In the genomic region with DNA sequence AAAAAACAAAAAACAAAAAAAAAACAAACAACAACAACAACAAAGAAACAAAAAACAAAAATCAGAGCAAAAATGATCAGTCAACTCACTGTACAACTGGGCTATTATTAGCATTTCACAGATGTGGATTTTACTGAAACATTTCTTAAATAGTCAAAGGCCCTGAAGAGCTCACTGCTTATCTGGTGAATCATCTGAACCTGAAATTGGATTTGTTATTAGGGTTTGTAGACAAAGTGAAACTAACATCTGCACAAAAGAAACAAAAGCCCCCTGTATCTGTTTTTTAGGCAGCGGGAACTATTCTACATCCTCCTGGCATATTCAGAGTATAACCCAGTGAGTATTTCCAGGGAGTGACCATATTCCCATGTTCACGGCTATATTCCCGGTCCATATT, we compare ENCODE assay signal across 22 cellular contexts. TPM values are rescaled to one million over a fixed set of nuclear protein-coding genes. Genes with fewer than 3 reads are reported as not detected.
A peak's percentile ranks its signal among the peaks of the same experiment; 100 is the strongest.
DNase-seq lines count a peak whose midpoint lies in the region; ATAC-seq, FAIRE-seq and TF ChIP-seq lines count a peak whose summit lies in the region.
"Had no signal": no experiment of that assay in that cellular context is flagged by ENCODE, and none has a peak within 500 bp of the region (broad histone marks: within the 10 kb centered on the region; RNA-seq: fewer than 3 reads in every experiment).

No MANE protein-coding gene starts in this region.

- ATAC-seq in IMR-90 (ENCODE audit: low read depth) (0 out of 2 replicates have a peak, but pooled peaks have one; percentile 35), GM21423 (IDR thresholded peaks at IDR 0.05; ENCODE audit: unreplicated experiment) (no peak), HG02884 (IDR thresholded peaks at IDR 0.05; ENCODE audit: unreplicated experiment) (no peak)
- ATAC-seq: GM23338, Panc1, T-helper 17 cell had no signal

- H3K9me1 ChIP-seq in IMR-90 (ENCODE audit: insufficient read depth, low read length) = no peaks in the 10 kb centered on the region

- no peak for TF ChIP-seq POLR2A in IMR-90 (IDR thresholded peaks at IDR 0.05; ENCODE audit: low read depth, low read length)

- dilution Hi-C loops in IMR-90 (cut with HindIII; ENCODE audit: low sequenced_read_pairs, unreplicated experiment) = no loop called here

- peak overlapping the region; percentile 10 for H3K27ac Mint-ChIP-seq in astrocyte (ENCODE audit: unreplicated experiment)
- H3K27ac Mint-ChIP-seq: GM23338, T-helper 17 cell had no signal

- no peak overlapping the region for H3K4me3 Mint-ChIP-seq in astrocyte (ENCODE audit: unreplicated experiment)
- H3K4me3 Mint-ChIP-seq: GM23338, T-helper 17 cell had no signal

- BruUV-seq in IMR-90 (replicated peaks; lab: Mats Ljungman, UMichigan) = no TSS peak

- no peak overlapping the region for H2BK5ac ChIP-seq in IMR-90 (ENCODE audit: low read depth, low read length, poor library complexity, severe bottlenecking)

- H4K5ac ChIP-seq in IMR-90 (ENCODE audit: low read depth, low read length) = no peak overlapping the region

- no peak overlapping the region for H2BK120ac ChIP-seq in IMR-90 (ENCODE audit: low read depth, low read length)

- TF ChIP-seq CTCF in GM12864 (IDR thresholded peaks at IDR 0.05; ENCODE audit: low read depth, low read length, missing control alignments) = no peak
- no peak for TF ChIP-seq CTCF in IMR-90 (conservative IDR thresholded peaks at IDR 0.05; ENCODE audit: low read depth, low read length)
- TF ChIP-seq CTCF in astrocyte (IDR thresholded peaks at IDR 0.05; ENCODE audit: insufficient read depth, low read depth, low read length) = no peak

- H3K79me1 ChIP-seq in IMR-90 (ENCODE audit: low read depth in 1 of 2, low read length in 2 of 2) = no peaks in the 10 kb centered on the region

- no peak for TF ChIP-seq RAD21 in IMR-90 (IDR thresholded peaks at IDR 0.05; ENCODE audit: low read length)

- no peak overlapping the region for H3K9ac ChIP-seq in IMR-90 (ENCODE audit: low read depth, low read length)
- no peak overlapping the region for H3K9ac ChIP-seq in astrocyte (ENCODE audit: low read length)

- no peak overlapping the region for H4K8ac ChIP-seq in IMR-90 (ENCODE audit: low read depth in 2 of 2, low read length in 2 of 2)

- H3K4ac ChIP-seq in IMR-90 (ENCODE audit: low read depth, low read length) = no peak overlapping the region

- H4K91ac ChIP-seq in IMR-90 (ENCODE audit: insufficient read depth, low read depth, low read length) = no peak overlapping the region

- no CpG with 5 or more reads among the region's 3 CpGs for WGBS in IMR-90 (ENCODE audit: extremely low coverage in 2 of 2, insufficient read length in 1 of 2), 2 experiments

- no peaks in the 10 kb centered on the region for H3K36me3 ChIP-seq in IMR-90 (ENCODE audit: control insufficient read depth, insufficient read depth, low read length)
- no peaks in the 10 kb centered on the region for H3K36me3 ChIP-seq in astrocyte (ENCODE audit: insufficient read depth, low read length)
- H3K36me3 ChIP-seq: SJSA1 had no signal

- FAIRE-seq in astrocyte (lab: Jason Lieb, UNC) = no peak
- FAIRE-seq: GM12891 had no signal

- no peak overlapping the region for H3K27ac ChIP-seq in IMR-90 (ENCODE audit: insufficient read depth, low read length)
- no peak overlapping the region for H3K27ac ChIP-seq in astrocyte (ENCODE audit: low read depth, low read length)
- H3K27ac ChIP-seq: C4-2B, SJSA1 had no signal

- no peak overlapping the region for H3K18ac ChIP-seq in IMR-90 (ENCODE audit: low read depth, low read length)

- H3K9me3 Mint-ChIP-seq in astrocyte (ENCODE audit: unreplicated experiment) = peaks cover 10% of the 10 kb centered on the region

- in situ Hi-C loops in IMR-90 (cut with MboI; ENCODE audit: low sequenced_read_pairs) = no loop called here

- H2BK15ac ChIP-seq in IMR-90 (ENCODE audit: low read depth, low read length) = no peak overlapping the region

- H3K23ac ChIP-seq in IMR-90 (ENCODE audit: low read depth, low read length) = no peak overlapping the region

- no peak overlapping the region for H2BK20ac ChIP-seq in IMR-90 (ENCODE audit: low read depth, low read length)

- intact Hi-C loops in IMR-90 (cut with micrococcal nuclease) = no loop called here

- CTCF ChIA-PET in IMR-90 (lab: Yijun Ruan, JAX) = interaction anchor here (0.6 kb wide), 1 partner anchor 20 kb away, joined by 3 read pairs; no protein-coding TSS in a partner anchor

- no peaks in the 10 kb centered on the region for H3K79me2 ChIP-seq in astrocyte (ENCODE audit: insufficient read depth, low read length)

- peaks cover 4% of the 10 kb centered on the region for H3K27me3 Mint-ChIP-seq in astrocyte (ENCODE audit: low read depth, unreplicated experiment)

- no peaks in the 10 kb centered on the region; the same call in 1 of the 2 replicates for H4K20me1 ChIP-seq in IMR-90 (ENCODE audit: insufficient read depth, low read length)
- no peaks in the 10 kb centered on the region for H4K20me1 ChIP-seq in astrocyte (ENCODE audit: insufficient read depth, low read length)

- H3K4me2 ChIP-seq in IMR-90 (ENCODE audit: low read depth, low read length) (0 out of 2 replicates have a peak overlapping the region, but pooled peaks have one; percentile 12), astrocyte (ENCODE audit: low read length) (no peak overlapping the region)
- H3K4me2 ChIP-seq: GM23338 had no signal

- peaks cover 1% of the 10 kb centered on the region for H3K36me3 Mint-ChIP-seq in astrocyte (ENCODE audit: low read depth, unreplicated experiment)

- H2AK9ac ChIP-seq in IMR-90 (replicated peaks; ENCODE audit: low read depth, low read length, poor library complexity) = no peak overlapping the region

- H3K14ac ChIP-seq in IMR-90 (replicated peaks; ENCODE audit: low read depth, low read length) = no peak overlapping the region

- no peak overlapping the region for H2AK5ac ChIP-seq in IMR-90 (ENCODE audit: low read depth, low read length)

- POLR2A ChIA-PET in IMR-90 (lab: Charles Lee; ENCODE audit: unreplicated experiment) = no interaction called here

- peak; percentile 3 for DNase-seq in GM12864 (ENCODE audit: low read depth)
- DNase-seq in IMR-90 = peak; percentile 51
- DNase-seq in astrocyte (ENCODE audit: low read depth) = peak; percentile 17
- peak; percentile 41 for DNase-seq in iris pigment epithelial cell (ENCODE audit: low read depth)
- no peak for DNase-seq in midbrain (lab: John Stamatoyannopoulos, UW)
- no peak for DNase-seq in T1000 (lab: John Stamatoyannopoulos, UW)
- DNase-seq: DMS79 treated with DMSO at 0.1 percent for 48 hours, HCEC 1CT, KBM-7, MV-4-11, NCI-H1417 treated with DMSO at 0.1 percent for 48 hours, NCI-H1930, NCI-H345, NCI-H526, T-helper 17 cell had no signal

- H3K9me3 ChIP-seq in IMR-90 (ENCODE audit: control insufficient read depth, insufficient read depth, low read length) (no peaks in the 10 kb centered on the region), astrocyte (ENCODE audit: insufficient read depth, low read depth, low read length) (no peaks in the 10 kb centered on the region)
- H3K9me3 ChIP-seq: SJSA1 had no signal

- H3K4me3 ChIP-seq in GM12864 (ENCODE audit: low read depth, low read length) (no peak overlapping the region), IMR-90 (ENCODE audit: insufficient read depth, low read depth, low read length) (no peak overlapping the region), astrocyte (ENCODE audit: insufficient read depth, low read depth, low read length) (no peak overlapping the region)
- H3K4me3 ChIP-seq: GM23338, SJSA1 had no signal

- no peak overlapping the region for H3K56ac ChIP-seq in IMR-90 (ENCODE audit: extremely low read depth, insufficient read depth, low read length)

- H3K4me1 ChIP-seq in IMR-90 (ENCODE audit: control insufficient read depth, insufficient read depth, low read length) = no peaks in the 10 kb centered on the region
- no peaks in the 10 kb centered on the region for H3K4me1 ChIP-seq in astrocyte (ENCODE audit: insufficient read depth, low read length)
- H3K4me1 ChIP-seq: SJSA1 had no signal

- H2AFZ ChIP-seq in IMR-90 (replicated peaks; ENCODE audit: low read length, poor library complexity) = no peak overlapping the region
- no peak overlapping the region for H2AFZ ChIP-seq in astrocyte (ENCODE audit: low read depth, low read length)
- H2AFZ ChIP-seq: GM23338 had no signal

- H3K4me1 Mint-ChIP-seq in astrocyte (ENCODE audit: low read depth, unreplicated experiment) = peaks cover 6% of the 10 kb centered on the region
- H3K4me1 Mint-ChIP-seq: GM23338, T-helper 17 cell had no signal

- peaks cover 3% of the 10 kb centered on the region for H3K27me3 ChIP-seq in IMR-90 (ENCODE audit: control insufficient read depth, insufficient read depth, low read length)
- H3K27me3 ChIP-seq in astrocyte (ENCODE audit: insufficient read depth, low read length) = no peaks in the 10 kb centered on the region
- H3K27me3 ChIP-seq: SJSA1 had no signal

TF ChIP-seq in IMR-90, 13 proteins besides CTCF, POLR2A, EP300 and RAD21 (continues in another document):
- TF ChIP-seq FOS (IDR thresholded peaks at IDR 0.05; ENCODE audit: low read depth, low read length) = no peak
- TF ChIP-seq MAZ (IDR thresholded peaks at IDR 0.05; ENCODE audit: borderline replicate concordance, low read depth, low read length) = no peak
- TF ChIP-seq BHLHE40 (IDR thresholded peaks at IDR 0.05; ENCODE audit: low read depth, low read length) = no peak
- TF ChIP-seq SMC3 (IDR thresholded peaks at IDR 0.05; ENCODE audit: low read depth, low read length) = no peak
- TF ChIP-seq MXI1 (IDR thresholded peaks at IDR 0.05; ENCODE audit: borderline replicate concordance, low read depth, low read length) = no peak
- TF ChIP-seq NFE2L2 (IDR thresholded peaks at IDR 0.05; ENCODE audit: low read depth, low read length) = no peak
- no peak for TF ChIP-seq CHD1 (IDR thresholded peaks at IDR 0.05; ENCODE audit: low read depth, low read length)
- TF ChIP-seq, protein P1, sequence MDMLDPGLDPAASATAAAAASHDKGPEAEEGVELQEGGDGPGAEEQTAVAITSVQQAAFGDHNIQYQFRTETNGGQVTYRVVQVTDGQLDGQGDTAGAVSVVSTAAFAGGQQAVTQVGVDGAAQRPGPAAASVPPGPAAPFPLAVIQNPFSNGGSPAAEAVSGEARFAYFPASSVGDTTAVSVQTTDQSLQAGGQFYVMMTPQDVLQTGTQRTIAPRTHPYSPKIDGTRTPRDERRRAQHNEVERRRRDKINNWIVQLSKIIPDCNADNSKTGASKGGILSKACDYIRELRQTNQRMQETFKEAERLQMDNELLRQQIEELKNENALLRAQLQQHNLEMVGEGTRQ (IDR thresholded peaks at IDR 0.05; ENCODE audit: low read depth, low read length) = no peak
- TF ChIP-seq RFX5 (IDR thresholded peaks at IDR 0.05; ENCODE audit: low read depth, low read length) = no peak
- TF ChIP-seq CEBPB (IDR thresholded peaks at IDR 0.05; ENCODE audit: low read depth, low read length) = no peak
- no peak for TF ChIP-seq RCOR1 (IDR thresholded peaks at IDR 0.05; ENCODE audit: insufficient replicate concordance, low read length)

RNA-seq across cellular contexts. Expression of a gene that starts 32.6 kb away (rescaled TPM):
- total RNA-seq in IMR-90 (2012; rRNA removed) (8.9 and 12.5 TPM in 2 replicates), astrocyte (85.2 and 90.2 TPM in 2 replicates)
- polyA plus RNA-seq in IMR-90 (2012; rRNA removed) = 19.5 and 21.9 TPM in 2 replicates
- polyA plus RNA-seq in IMR-90 (2012; cell fraction: cytosol; rRNA removed) = 12.2 and 18.8 TPM in 2 replicates
- 83.2 and 123 TPM in 2 replicates for polyA plus RNA-seq in IMR-90 (2012; cell fraction: nucleus; rRNA removed; ENCODE audit: low replicate concordance)

Comparison
In these comparisons a context has a peak if more than half of its experiments do, and no peak if none do; other contexts are left out.
1. DNase-seq: peak in GM12864 (single experiment), IMR-90 (single experiment), astrocyte (single experiment) and iris pigment epithelial cell (single experiment); none in midbrain (single experiment) and T1000 (single experiment).